In genomic region chr4:174318829-174319764, GRCh38 we compare ENCODE assay signal across 8 cellular contexts. TPM values are rescaled to one million over a fixed set of nuclear protein-coding genes. Genes with fewer than 3 reads are reported as not detected.
DNase-seq lines count a peak whose midpoint lies in the region; ATAC-seq, FAIRE-seq and TF ChIP-seq lines count a peak whose summit lies in the region.

No MANE protein-coding gene starts in this region.

- POLR2A ChIA-PET in A549 (lab: Yijun Ruan, JAX) = no interaction called here

- H3K4me1 ChIP-seq in A549 = peaks cover 18% of the 10 kb centered on the region; the same call in 2 of the 3 replicates

- TF ChIP-seq CTCF in A549 (IDR thresholded peaks at IDR 0.05) (peak; percentile 71), brain microvascular endothelial cell (IDR thresholded peaks at IDR 0.05; ENCODE audit: low read depth, low read length, missing control alignments) (peak; percentile 48)

- H3K9me3 ChIP-seq in A549 (no peaks in the 10 kb centered on the region), MG63 (no peaks in the 10 kb centered on the region)

- in situ Hi-C loops in brain microvascular endothelial cell (cut with HindIII; ENCODE audit: low pct_ligation_motif_present, low sequenced_read_pairs) = no loop called here

- DNase-seq in A549 (ENCODE audit: low read depth in 1 of 2, low spot score in 1 of 2) (peak in 1 of 2 experiments; percentile 36), GM03348 (ENCODE audit: low spot score) (peak; percentile 38), MG63 (peak; percentile 6), brain microvascular endothelial cell (no peak), medulla oblongata (ENCODE audit: extremely low spot score) (peak; percentile 21), sciatic nerve (ENCODE audit: low spot score) (no peak)
- no peak for DNase-seq in effector CD4-positive, alpha-beta T cell

- intact Hi-C loops in sciatic nerve (cut with DNase I) = no loop called here

- no peak for ATAC-seq in A549
- ATAC-seq in sciatic nerve = no peak
- ATAC-seq in GM21367 (IDR thresholded peaks at IDR 0.05; ENCODE audit: unreplicated experiment) = no peak

- no peaks in the 10 kb centered on the region for H3K27me3 ChIP-seq in MG63
- no peaks in the 10 kb centered on the region for H3K27me3 ChIP-seq in brain microvascular endothelial cell (replicated peaks)

- H3K36me3 ChIP-seq in MG63 (peaks cover 7% of the 10 kb centered on the region; the same call in 1 of the 2 replicates), brain microvascular endothelial cell (replicated peaks) (no peaks in the 10 kb centered on the region)

- TF ChIP-seq POLR2A in A549 (IDR thresholded peaks at IDR 0.05; ENCODE audit: low read length) = no peak

- H3K4me3 ChIP-seq in A549 = no peak overlapping the region
- H3K4me3 ChIP-seq in MG63 = no peak overlapping the region
- no peak overlapping the region for H3K4me3 ChIP-seq in brain microvascular endothelial cell (ENCODE audit: low read depth, low read length)

- CTCF ChIA-PET in A549 (lab: Yijun Ruan, JAX) = interaction anchor here (0.6 to 1.0 kb wide), 4 partner anchors 11 to 898 kb away, joined by 3 to 9 read pairs (median 3); no protein-coding TSS in a partner anchor

- H3K27ac ChIP-seq in A549 (0 out of 6 replicates have a peak overlapping the region, but pooled peaks of 1 of the 2 experiments have one; percentile 26), brain microvascular endothelial cell (no peak overlapping the region)

- no peak for FAIRE-seq in A549 (lab: Jason Lieb, UNC)

- H3K4me2 ChIP-seq in A549 = no peak overlapping the region

- no peak for TF ChIP-seq EP300 in A549 (IDR thresholded peaks at IDR 0.05)

- WGBS in A549 (ENCODE audit: missing lambda C conversion rate) = 47% methylated on average over 8 of the region's 8 CpGs

- peak; percentile 77 to 83 for TF ChIP-seq RAD21 in A549 (conservative IDR thresholded peaks at IDR 0.05 in 1 of 2, IDR thresholded peaks at IDR 0.05 in 1 of 2)

TF ChIP-seq in A549, 52 proteins besides CTCF, POLR2A, EP300 and RAD21:
- TF ChIP-seq SMC3 (IDR thresholded peaks at IDR 0.05) = peak; percentile 65
- no peak for TF ChIP-seq FOSL2 (IDR thresholded peaks at IDR 0.05)
- 0 out of 2 replicates have a peak, but pooled peaks have one; percentile 7 for TF ChIP-seq FOSL2 (CRISPR knock-in tag; IDR thresholded peaks at IDR 0.05)
- no peak for TF ChIP-seq BCL3 (IDR thresholded peaks at IDR 0.05)

RNA-seq across cellular contexts. Expression of gene CEP44, which starts 35.4 kb away (rescaled TPM):
- polyA plus RNA-seq in A549 (2011; rRNA removed) (12.0 and 14.1 TPM in 2 replicates), A549 (2017; fragmentation: RNase III; extraction: RNeasy Plus Mini Kit Qiagen cat#74134 plus additional on column Dnase treatment) (5.6 to 8.0 TPM (median 6.4 TPM) in 3 replicates)
- 1.9 and 2.1 TPM in 2 replicates for polyA plus RNA-seq in A549 (2012; cell fraction: cytosol; rRNA removed)
- 1.4 and 3.1 TPM in 2 replicates for polyA plus RNA-seq in A549 (2012; cell fraction: nucleus; rRNA removed)
- 8.9 and 9.5 TPM in 2 replicates for polyA minus RNA-seq in A549 (2011; rRNA and poly(A)+ RNA removed)
- 7.8 and 24.9 TPM in 2 replicates for total RNA-seq in MG63 (2014; rRNA removed; shearing (Covaris generic); ENCODE audit: low replicate concordance)
- 21.0 TPM for total RNA-seq in sciatic nerve

RNA-seq across cellular contexts. Expression of gene FBXO8, which starts 35.6 kb away (rescaled TPM):
- 19.5 and 21.0 TPM in 2 replicates for polyA plus RNA-seq in A549 (2011; rRNA removed)
- polyA plus RNA-seq in A549 (2012; cell fraction: cytosol; rRNA removed) = 5.2 and 5.7 TPM in 2 replicates
- 2.6 and 3.4 TPM in 2 replicates for polyA plus RNA-seq in A549 (2012; cell fraction: nucleus; rRNA removed)
- 7.6 to 10.3 TPM (median 8.1 TPM) in 3 replicates for polyA plus RNA-seq in A549 (2017; fragmentation: RNase III; extraction: RNeasy Plus Mini Kit Qiagen cat#74134 plus additional on column Dnase treatment)
- polyA minus RNA-seq in A549 (2011; rRNA and poly(A)+ RNA removed) = 10.8 and 11.4 TPM in 2 replicates
- 20.4 and 29.1 TPM in 2 replicates for total RNA-seq in MG63 (2014; rRNA removed; shearing (Covaris generic); ENCODE audit: low replicate concordance)
- 31.7 TPM for total RNA-seq in sciatic nerve

Comparison
In these comparisons a context has a peak if more than half of its experiments do, and no peak if none do; other contexts are left out.
1. DNase-seq: peak in GM03348 (single experiment), MG63 (single experiment) and medulla oblongata (single experiment); none in brain microvascular endothelial cell (single experiment), sciatic nerve (single experiment) and effector CD4-positive, alpha-beta T cell (single experiment).